ENCODE assay signal across 8 cellular contexts in genomic region chr6:46781478-46782378, GRCh38. TPM values are rescaled to one million over a fixed set of nuclear protein-coding genes. Genes with fewer than 3 reads are reported as not detected.
DNase-seq lines count a peak whose midpoint lies in the region; ATAC-seq and TF ChIP-seq lines count a peak whose summit lies in the region.

No MANE protein-coding gene starts in this region.

- H3K27me3 ChIP-seq in right cardiac atrium (ENCODE audit: control insufficient read depth, insufficient read depth): no peaks in the 10 kb centered on the region

- no peaks in the 10 kb centered on the region for H3K9me3 ChIP-seq in right cardiac atrium (ENCODE audit: control insufficient read depth, low read length)

- TF ChIP-seq CTCF in GM12874 (IDR thresholded peaks at IDR 0.05; ENCODE audit: insufficient read depth, low read depth, low read length): peak; percentile 33; the same call in 1 of the 2 replicates

- H3K4me1 ChIP-seq in right cardiac atrium (ENCODE audit: control insufficient read depth, insufficient read depth, low read length): no peaks in the 10 kb centered on the region

- H3K4me3 ChIP-seq in right cardiac atrium (ENCODE audit: low read length) (no peak overlapping the region), skeletal muscle cell (ENCODE audit: low read depth, low read length) (no peak overlapping the region)

- 32% methylated on average over 6 of the region's 6 CpGs for WGBS in right cardiac atrium

- H3K27ac ChIP-seq in right cardiac atrium (ENCODE audit: low read length): no peak overlapping the region

- DNase-seq in AML-193 (lab: John Stamatoyannopoulos, UW) (peak; percentile 81 to 85), NCI-H2196 treated with DMSO at 0.1 percent for 48 hours (lab: John Stamatoyannopoulos, UW; ENCODE audit: unreplicated experiment) (peak; percentile 6), right cardiac atrium (peak in 2 of 3 donors; percentile 28 to 58), skeletal muscle cell (ENCODE audit: low read depth) (peak; percentile 1)
- DNase-seq in activated CD4-positive, alpha-beta T cell treated with anti-CD3 and anti-CD28 coated beads, Interleukin-2, amount 50 U/mL, for 48 hours: peak; percentile 10 to 46

- intact Hi-C loops in right cardiac atrium (cut with DNase I): loop anchor here in 1 of 4 donors (10.0 kb wide), 1 partner anchor 77 kb away; no protein-coding TSS in a partner anchor

- no peak for ATAC-seq in right cardiac atrium
- ATAC-seq in HG02798 (IDR thresholded peaks at IDR 0.05; ENCODE audit: poor library complexity, unreplicated experiment): no peak
- no peak for ATAC-seq in GM18868 (IDR thresholded peaks at IDR 0.05; ENCODE audit: unreplicated experiment)

RNA-seq across cellular contexts. Expression of gene MEP1A, which starts 11.5 kb away (rescaled TPM):
- not detected for total RNA-seq in right cardiac atrium
- not detected for polyA plus RNA-seq in right cardiac atrium

RNA-seq across cellular contexts. Expression of gene ANKRD66, which starts 35.0 kb away (rescaled TPM):
- total RNA-seq in right cardiac atrium: not detected
- polyA plus RNA-seq in right cardiac atrium: not detected

RNA-seq across cellular contexts. Expression of gene PLA2G7, which starts 46.6 kb away (rescaled TPM):
- under 1 TPM; 0.31 to 0.71 (median 0.47) TPM for total RNA-seq in right cardiac atrium
- 0.16 TPM for polyA plus RNA-seq in right cardiac atrium

Comparison
In these comparisons a context has a peak if more than half of its experiments do, and no peak if none do; other contexts are left out.
1. DNase-seq: peak in every context shown above with its lines; median percentile 83 in AML-193; 43 in right cardiac atrium; 28 in activated CD4-positive, alpha-beta T cell treated with anti-CD3 and anti-CD28 coated beads, Interleukin-2, amount 50 U/mL, for 48 hours; 6 in NCI-H2196 treated with DMSO at 0.1 percent for 48 hours; 1 in skeletal muscle cell.